Comparison of ENCODE assay signal across 9 cellular contexts in the genomic region with DNA sequence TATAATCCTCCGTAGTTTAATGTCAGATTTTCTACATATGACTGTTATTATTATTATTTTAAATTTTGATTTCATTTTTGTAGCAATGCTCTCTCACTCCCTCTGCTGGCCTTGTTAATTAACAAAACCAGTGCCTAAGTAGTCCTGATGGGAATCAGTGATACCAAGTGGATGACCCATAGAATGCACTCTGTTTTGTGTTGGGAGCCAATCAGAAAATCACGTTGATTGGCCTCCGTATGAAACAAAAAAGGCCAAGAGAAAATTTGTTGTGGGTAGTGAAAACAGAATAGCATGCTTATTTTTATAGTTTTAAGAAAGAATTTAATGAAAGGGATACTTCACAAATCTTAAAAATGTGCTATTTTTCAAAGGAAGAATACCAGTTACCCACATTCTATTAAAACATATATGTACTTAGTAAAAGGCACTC. TPM values are rescaled to one million over a fixed set of nuclear protein-coding genes. Genes with fewer than 3 reads are reported as not detected.
A peak's percentile ranks its signal among the peaks of the same experiment; 100 is the strongest.
DNase-seq lines count a peak whose midpoint lies in the region; ATAC-seq and TF ChIP-seq lines count a peak whose summit lies in the region.
"Had no signal": no experiment of that assay in that cellular context is flagged by ENCODE, and none has a peak within 500 bp of the region (broad histone marks: within the 10 kb centered on the region; RNA-seq: fewer than 3 reads in every experiment).

No MANE protein-coding gene starts in this region.

- 33% methylated on average over 3 of the region's 3 CpGs for WGBS in right cardiac atrium

- no peaks in the 10 kb centered on the region for H3K4me1 ChIP-seq in right cardiac atrium (ENCODE audit: control insufficient read depth, insufficient read depth, low read length)
- H3K4me1 ChIP-seq in upper lobe of right lung, result no peaks in the 10 kb centered on the region

- ATAC-seq in right cardiac atrium, result peak; percentile 64 to 75
- ATAC-seq in upper lobe of right lung, result peak; percentile 75
- ATAC-seq in HG03025 (IDR thresholded peaks at IDR 0.05; ENCODE audit: low FRiP score, unreplicated experiment), result no peak
- no peak for ATAC-seq in GM19463 (IDR thresholded peaks at IDR 0.05; ENCODE audit: unreplicated experiment)
- no peak for ATAC-seq in HG02678 (IDR thresholded peaks at IDR 0.05; ENCODE audit: unreplicated experiment)

- H3K4me3 ChIP-seq in right cardiac atrium (ENCODE audit: low read length), result no peak overlapping the region
- H3K4me3 ChIP-seq in upper lobe of right lung, result no peak overlapping the region

- DNase-seq in ELR (ENCODE audit: low read depth), result peak; percentile 75
- peak; percentile 28 for DNase-seq in HPDE6-E6E7 (ENCODE audit: extremely low spot score)
- DNase-seq in right cardiac atrium, result no peak
- no peak for DNase-seq in upper lobe of right lung

- H3K36me3 ChIP-seq in upper lobe of right lung, result no peaks in the 10 kb centered on the region

- H3K27ac ChIP-seq in VCaP, result no peak overlapping the region
- no peak overlapping the region for H3K27ac ChIP-seq in right cardiac atrium (ENCODE audit: low read length)
- no peak overlapping the region for H3K27ac ChIP-seq in upper lobe of right lung

- TF ChIP-seq CTCF in VCaP (conservative IDR thresholded peaks at IDR 0.05), result peak; percentile 84
- peak; percentile 77 for TF ChIP-seq CTCF in upper lobe of right lung (IDR thresholded peaks at IDR 0.05)

- no peaks in the 10 kb centered on the region for H3K9me3 ChIP-seq in right cardiac atrium (ENCODE audit: control insufficient read depth, low read length)
- H3K9me3 ChIP-seq in upper lobe of right lung, result no peaks in the 10 kb centered on the region

- intact Hi-C loops in right cardiac atrium (cut with DNase I), result loop anchor here (2.0 to 10.0 kb wide), 4 partner anchors 250 to 630 kb away; no protein-coding TSS in a partner anchor
- intact Hi-C loops in upper lobe of right lung (cut with DNase I), result loop anchor here (10.0 kb wide), 1 partner anchor 250 kb away; no protein-coding TSS in a partner anchor

- H3K27me3 ChIP-seq in right cardiac atrium (ENCODE audit: control insufficient read depth, insufficient read depth) (no peaks in the 10 kb centered on the region), upper lobe of right lung (peaks cover 6% of the 10 kb centered on the region)

RNA-seq across cellular contexts. Expression of a gene that starts 34.4 kb away (rescaled TPM):
- total RNA-seq in right cardiac atrium (10 to 100 TPM; 28.9 to 33.4 (median 31.0) TPM), upper lobe of right lung (26.7 TPM)
- polyA plus RNA-seq in right cardiac atrium, result 14.8 TPM
- total RNA-seq: T-helper 1 cell treated with Interleukin-12 subunit alpha and Interleukin-12 subunit beta and Interleukin-4 antibody, amounts not matched to agents 30 ng/mL and 1 ng/mL, for 36 hours had no signal

Comparison
In these comparisons a context has a peak if more than half of its experiments do, and no peak if none do; other contexts are left out.
1. DNase-seq: peak in ELR (single experiment) and HPDE6-E6E7 (single experiment); none in right cardiac atrium (0 of 3) and upper lobe of right lung (single experiment).
2. ATAC-seq: peak in right cardiac atrium (2 of 2) and upper lobe of right lung (single experiment); none in HG03025 (single experiment), GM19463 (single experiment) and HG02678 (single experiment).